Comparison of ENCODE assay signal across 26 cellular contexts in the genomic region with DNA sequence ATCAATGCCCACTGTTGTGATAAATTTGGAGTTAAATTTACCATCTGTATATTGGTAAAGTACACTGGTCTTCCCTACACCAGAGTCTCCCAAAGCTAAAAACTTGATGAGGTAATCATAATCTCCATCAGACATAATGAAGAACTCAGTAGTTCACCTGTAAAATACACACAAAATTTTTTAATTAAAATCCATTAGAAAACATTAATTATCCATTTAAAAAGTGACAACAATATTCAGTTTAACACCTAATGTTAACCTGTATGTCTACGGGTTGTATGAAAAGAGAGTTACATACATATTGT.
"Had no signal": no experiment of that assay in that cellular context is flagged by ENCODE, and none has a peak within 500 bp of the region (broad histone marks: within the 10 kb centered on the region; RNA-seq: fewer than 3 reads in every experiment).

No MANE protein-coding gene starts in this region.

- H3K27ac ChIP-seq: epithelial cell of prostate, gastrocnemius medialis, skin epidermis, spleen, testis, tibial artery had no signal

- H3K4me3 Mint-ChIP-seq: dendritic cell treated with granulocyte-macrophage colony-stimulating factor and Interleukin-4, amounts not matched to agents 40 ng/mL and 50 ng/mL, for 4 days; endodermal cell; mesothelial cell of epicardium; naive B cell; natural killer cell treated with Interleukin-12 subunit alpha and Interleukin-12 subunit beta and Interleukin-15 and Interleukin-18, amount 100 ng/mL, for 72 hours; neural crest cell; stimulated activated naive B cell treated with anti-CD40 and anti-IgM and Interleukin-4, amounts not matched to agents 10 μg/mL and 1 μg/mL and 100 μg/mL, for 72 hours; type B pancreatic cell had no signal

- H3K27ac Mint-ChIP-seq: dendritic cell treated with granulocyte-macrophage colony-stimulating factor and Interleukin-4, amounts not matched to agents 40 ng/mL and 50 ng/mL, for 4 days; endodermal cell; mesothelial cell of epicardium; stimulated activated naive B cell treated with anti-CD40 and anti-IgM and Interleukin-4, amounts not matched to agents 10 μg/mL and 1 μg/mL and 100 μg/mL, for 72 hours; type B pancreatic cell had no signal

- H3K4me3 ChIP-seq: colonic mucosa, gastrocnemius medialis, mucosa of descending colon, prostate gland, skin epidermis, spleen, testis, tibial artery had no signal

- H3K4me1 Mint-ChIP-seq: mesothelial cell of epicardium, neural crest cell had no signal

- H3K9me3 Mint-ChIP-seq: dendritic cell treated with granulocyte-macrophage colony-stimulating factor and Interleukin-4, amounts not matched to agents 40 ng/mL and 50 ng/mL, for 4 days; endodermal cell; naive B cell; natural killer cell treated with Interleukin-12 subunit alpha and Interleukin-12 subunit beta and Interleukin-15 and Interleukin-18, amount 100 ng/mL, for 72 hours; neural crest cell; stimulated activated naive B cell treated with anti-CD40 and anti-IgM and Interleukin-4, amounts not matched to agents 10 μg/mL and 1 μg/mL and 100 μg/mL, for 72 hours; type B pancreatic cell had no signal

- H3K9me3 ChIP-seq: colonic mucosa, gastrocnemius medialis, mucosa of descending colon, prostate gland, spleen, testis, tibial artery had no signal

- H3K27me3 ChIP-seq: colonic mucosa, gastrocnemius medialis, spleen, testis, tibial artery had no signal

- H3K27me3 Mint-ChIP-seq: dendritic cell treated with granulocyte-macrophage colony-stimulating factor and Interleukin-4, amounts not matched to agents 40 ng/mL and 50 ng/mL, for 4 days; naive B cell; natural killer cell treated with Interleukin-12 subunit alpha and Interleukin-12 subunit beta and Interleukin-15 and Interleukin-18, amount 100 ng/mL, for 72 hours; stimulated activated naive B cell treated with anti-CD40 and anti-IgM and Interleukin-4, amounts not matched to agents 10 μg/mL and 1 μg/mL and 100 μg/mL, for 72 hours; type B pancreatic cell had no signal

- ATAC-seq: esophagus mucosa; gastrocnemius medialis; natural killer cell treated with Interleukin-12 subunit alpha and Interleukin-12 subunit beta and Interleukin-15 and Interleukin-18, amount 100 ng/mL, for 72 hours; right cardiac atrium; stimulated activated naive B cell treated with anti-CD40 and anti-IgM and Interleukin-4, amounts not matched to agents 10 μg/mL and 1 μg/mL and 100 μg/mL, for 72 hours had no signal

- H3K36me3 ChIP-seq: colonic mucosa, gastrocnemius medialis, prostate gland had no signal

- DNase-seq: colonic mucosa; effector CD8-positive, alpha-beta T cell; endodermal cell; foreskin fibroblast; gastrocnemius medialis; head of caudate nucleus; kidney; mesenchymal stem cell; mucosa of descending colon; naive B cell; right cardiac atrium; spleen; stimulated activated CD4-positive, alpha-beta T cell treated with anti-CD3 and anti-CD28 coated beads, Interleukin-4, amount 100 ng/mL, for 4 hours; stimulated activated naive B cell treated with anti-CD40 and anti-IgM and Interleukin-4, amounts not matched to agents 10 μg/mL and 1 μg/mL and 100 μg/mL, for 72 hours; substantia nigra; testis; tibial artery had no signal

- H3K4me1 ChIP-seq: colonic mucosa, gastrocnemius medialis, prostate gland, testis, tibial artery had no signal
